8 cellular contexts compared by ENCODE assay signal in the genomic region with DNA sequence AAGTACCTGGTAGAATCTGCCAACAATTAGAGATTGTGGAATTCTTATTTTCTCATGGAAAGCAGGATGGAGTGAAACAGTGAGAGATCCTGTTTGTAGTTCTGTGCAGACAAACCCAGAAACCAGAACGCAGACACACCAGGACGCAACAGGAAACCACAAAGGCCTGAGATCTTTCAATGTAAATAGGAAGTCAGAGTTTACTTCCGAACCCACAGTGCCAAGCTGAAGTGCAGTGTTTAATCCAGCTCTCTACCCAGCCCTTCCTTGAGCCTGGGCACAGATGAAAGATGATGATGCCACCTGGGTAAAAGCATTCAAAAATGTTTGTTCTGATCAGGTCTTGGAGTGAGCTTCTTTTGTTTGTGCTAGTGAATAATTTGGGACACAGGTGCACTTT.
A peak's percentile ranks its signal among the peaks of the same experiment; 100 is the strongest.
DNase-seq lines count a peak whose midpoint lies in the region; ATAC-seq and TF ChIP-seq lines count a peak whose summit lies in the region.

No MANE protein-coding gene starts in this region.

- CTCF ChIA-PET in CD4-positive, alpha-beta T cell (lab: Charles Lee), result no interaction called here

- peaks cover 5% of the 10 kb centered on the region for H3K9me3 ChIP-seq in CD4-positive, alpha-beta T cell (ENCODE audit: control insufficient read depth, low read length)
- peaks cover 4% of the 10 kb centered on the region for H3K9me3 ChIP-seq in mucosa of descending colon

- H3K27me3 ChIP-seq in CD4-positive, alpha-beta T cell (ENCODE audit: control insufficient read depth, insufficient read depth, low read length), result no peaks in the 10 kb centered on the region

- no peak overlapping the region for H3K27ac Mint-ChIP-seq in CD4-positive, alpha-beta T cell
- H3K27ac Mint-ChIP-seq in activated CD4-positive, alpha-beta T cell treated with anti-CD3 and anti-CD28 coated beads, Interleukin-2, amount 10 ng/mL, durations not matched to agents 24 days and 14 days, result no peak overlapping the region

- intact Hi-C loops in CD4-positive, alpha-beta T cell (cut with DNase I, micrococcal nuclease), result no loop called here
- intact Hi-C loops in activated CD4-positive, alpha-beta T cell treated with anti-CD3 and anti-CD28 coated beads, Interleukin-2, amount 10 ng/mL, durations not matched to agents 24 days and 14 days (cut with micrococcal nuclease), result no loop called here
- intact Hi-C loops in mucosa of descending colon (cut with DNase I, micrococcal nuclease), result no loop called here

- TF ChIP-seq CTCF in CD4-positive, alpha-beta T cell (IDR thresholded peaks at IDR 0.05), result no peak
- TF ChIP-seq CTCF in mucosa of descending colon (IDR thresholded peaks at IDR 0.05), result no peak

- H3K4me1 Mint-ChIP-seq in CD4-positive, alpha-beta T cell (ENCODE audit: low read depth), result peaks cover 35% of the 10 kb centered on the region
- peaks cover 33% of the 10 kb centered on the region for H3K4me1 Mint-ChIP-seq in activated CD4-positive, alpha-beta T cell treated with anti-CD3 and anti-CD28 coated beads, Interleukin-2, amount 10 ng/mL, durations not matched to agents 24 days and 14 days

- peak overlapping the region; percentile 17 for H3K4me3 Mint-ChIP-seq in CD4-positive, alpha-beta T cell
- peak overlapping the region; percentile 18 for H3K4me3 Mint-ChIP-seq in activated CD4-positive, alpha-beta T cell treated with anti-CD3 and anti-CD28 coated beads, Interleukin-2, amount 10 ng/mL, durations not matched to agents 24 days and 14 days

- peaks cover 10% of the 10 kb centered on the region for H3K27me3 Mint-ChIP-seq in CD4-positive, alpha-beta T cell
- peaks cover 4% of the 10 kb centered on the region for H3K27me3 Mint-ChIP-seq in activated CD4-positive, alpha-beta T cell treated with anti-CD3 and anti-CD28 coated beads, Interleukin-2, amount 10 ng/mL, durations not matched to agents 24 days and 14 days

- peaks cover 2% of the 10 kb centered on the region for H3K9me3 Mint-ChIP-seq in CD4-positive, alpha-beta T cell
- peaks cover 5% of the 10 kb centered on the region for H3K9me3 Mint-ChIP-seq in activated CD4-positive, alpha-beta T cell treated with anti-CD3 and anti-CD28 coated beads, Interleukin-2, amount 10 ng/mL, durations not matched to agents 24 days and 14 days

- no peaks in the 10 kb centered on the region for H3K4me1 ChIP-seq in mucosa of descending colon (ENCODE audit: low read depth)

- no peak overlapping the region for H3K4me3 ChIP-seq in mucosa of descending colon

- H3K27ac ChIP-seq in CD4-positive, alpha-beta T cell (ENCODE audit: low read depth, low read length), result no peak overlapping the region

- POLR2A ChIA-PET in CD4-positive, alpha-beta T cell (lab: Charles Lee), result interaction anchor here (0.6 kb wide), 1 partner anchor 785 kb away, joined by 3 read pairs; no protein-coding TSS in a partner anchor

- peak; percentile 93 for ATAC-seq in CD4-positive, alpha-beta T cell (ENCODE audit: poor library complexity)
- ATAC-seq in GM19467 (IDR thresholded peaks at IDR 0.05; ENCODE audit: unreplicated experiment) (peak; percentile 67), mucosa of descending colon (peak; percentile 76)

- H3K36me3 Mint-ChIP-seq in CD4-positive, alpha-beta T cell (ENCODE audit: low read depth), result no peaks in the 10 kb centered on the region
- H3K36me3 Mint-ChIP-seq in activated CD4-positive, alpha-beta T cell treated with anti-CD3 and anti-CD28 coated beads, Interleukin-2, amount 10 ng/mL, durations not matched to agents 24 days and 14 days (ENCODE audit: low read depth), result no peaks in the 10 kb centered on the region

- DNase-seq in CD4-positive, alpha-beta T cell, result peak in 9 of 10 experiments; percentile 1 to 39 (median 9)
- DNase-seq in LHCN-M2 (ENCODE audit: low read depth), result peak; percentile 43
- DNase-seq in activated CD4-positive, alpha-beta T cell treated with anti-CD3 and anti-CD28 coated beads, Interleukin-2, amount 10 ng/mL, durations not matched to agents 24 days and 14 days, result peak; percentile 82
- peak in 1 of 3 donors; percentile 46 for DNase-seq in mucosa of descending colon
- DNase-seq in NCI-H1436 treated with DMSO at 0.1 percent for 48 hours (lab: John Stamatoyannopoulos, UW), result no peak
- no peak for DNase-seq in epidermal melanocyte (ENCODE audit: insufficient read length, low spot score)
- DNase-seq in OCI-M2 (lab: John Stamatoyannopoulos, UW; ENCODE audit: unreplicated experiment), result no peak

- no peaks in the 10 kb centered on the region for H3K36me3 ChIP-seq in mucosa of descending colon (ENCODE audit: low read depth)

Comparison
In these comparisons a context has a peak if more than half of its experiments do, and no peak if none do; other contexts are left out.
1. DNase-seq: peak in CD4-positive, alpha-beta T cell (9 of 10), LHCN-M2 (single experiment) and activated CD4-positive, alpha-beta T cell treated with anti-CD3 and anti-CD28 coated beads, Interleukin-2, amount 10 ng/mL, durations not matched to agents 24 days and 14 days (single experiment); none in NCI-H1436 treated with DMSO at 0.1 percent for 48 hours (single experiment), epidermal melanocyte (single experiment) and OCI-M2 (single experiment).
2. Peak in every context shown above with its lines, with median percentiles within 50 percentile points of each other: ATAC-seq.